In the genomic region with DNA sequence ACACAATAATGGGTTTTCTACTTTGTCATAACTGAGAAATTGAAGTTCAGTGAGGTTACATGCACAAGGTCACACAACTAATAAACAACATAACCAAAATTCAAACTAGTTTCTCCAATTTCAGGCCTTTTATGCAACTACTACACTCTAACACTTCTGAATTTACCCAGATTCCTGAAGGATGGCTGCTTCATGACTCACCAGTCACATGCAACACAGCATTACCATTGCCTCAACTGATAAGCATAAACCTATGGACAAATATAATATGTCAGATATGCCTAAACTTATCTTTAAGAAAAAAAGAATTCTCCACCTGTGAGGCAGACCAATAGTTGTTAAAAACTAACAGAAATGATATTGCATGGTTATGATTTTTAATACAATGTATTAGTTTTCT, we compare ENCODE assay signal across 21 cellular contexts.
A peak's percentile ranks its signal among the peaks of the same experiment; 100 is the strongest.
DNase-seq lines count a peak whose midpoint lies in the region; ATAC-seq and TF ChIP-seq lines count a peak whose summit lies in the region.
"Had no signal": no experiment of that assay in that cellular context is flagged by ENCODE, and none has a peak within 500 bp of the region (broad histone marks: within the 10 kb centered on the region; RNA-seq: fewer than 3 reads in every experiment).

No MANE protein-coding gene starts in this region.

- H3K4me1 Mint-ChIP-seq in Caco-2 (ENCODE audit: low read depth, unreplicated experiment) = peaks cover 33% of the 10 kb centered on the region
- H3K4me1 Mint-ChIP-seq: activated CD4-positive, alpha-beta T cell treated with anti-CD3 and anti-CD28 coated beads for 36 hours; activated T-helper 17 cell treated with anti-CD3 and anti-CD28 coated beads, Interleukin-2, amount 50 U/mL, for 72 hours had no signal

- H3K36me3 Mint-ChIP-seq in Caco-2 (ENCODE audit: insufficient read depth, unreplicated experiment) = peaks cover 6% of the 10 kb centered on the region

- H3K27ac Mint-ChIP-seq in Caco-2 (ENCODE audit: unreplicated experiment) = peak overlapping the region; percentile 94
- H3K27ac Mint-ChIP-seq: activated CD4-positive, alpha-beta T cell treated with anti-CD3 and anti-CD28 coated beads for 36 hours; activated T-helper 17 cell treated with anti-CD3 and anti-CD28 coated beads, Interleukin-2, amount 50 U/mL, for 72 hours; effector memory CD8-positive, alpha-beta T cell had no signal

- H3K4me3 ChIP-seq in Caco-2 (ENCODE audit: low read depth, low read length) = no peak overlapping the region
- no peak overlapping the region for H3K4me3 ChIP-seq in epithelial cell of proximal tubule (ENCODE audit: low read depth, low read length)
- H3K4me3 ChIP-seq in mesodermal cell (ENCODE audit: extremely low read depth, insufficient read depth, low read length, poor library complexity, severe bottlenecking) = no peak overlapping the region
- H3K4me3 ChIP-seq: gastroesophageal sphincter, left ventricle myocardium inferior, right lobe of liver, stomach, upper lobe of right lung had no signal

- H3K9me3 ChIP-seq in Caco-2 (no peaks in the 10 kb centered on the region; the same call in 1 of the 2 replicates), mesodermal cell (ENCODE audit: control insufficient read depth, low read length) (no peaks in the 10 kb centered on the region)
- H3K9me3 ChIP-seq: gastroesophageal sphincter, left ventricle myocardium inferior, neutrophil, right lobe of liver, stomach, upper lobe of right lung had no signal

- H3K27me3 Mint-ChIP-seq in Caco-2 (ENCODE audit: insufficient read depth, unreplicated experiment) = no peaks in the 10 kb centered on the region
- H3K27me3 Mint-ChIP-seq: activated CD4-positive, alpha-beta T cell treated with anti-CD3 and anti-CD28 coated beads for 36 hours; activated T-helper 17 cell treated with anti-CD3 and anti-CD28 coated beads, Interleukin-2, amount 50 U/mL, for 72 hours; effector memory CD8-positive, alpha-beta T cell had no signal

- DNase-seq in Caco-2 = peak; percentile 18 to 38
- DNase-seq in M059J (ENCODE audit: low read depth) = peak; percentile 15
- DNase-seq in epithelial cell of proximal tubule (ENCODE audit: low read depth) = peak; percentile 20
- no peak for DNase-seq in NCI-H2227 (lab: John Stamatoyannopoulos, UW; ENCODE audit: unreplicated experiment)
- DNase-seq in NCI-H146 (lab: John Stamatoyannopoulos, UW) = no peak
- DNase-seq: activated CD4-positive, alpha-beta T cell treated with anti-CD3 and anti-CD28 coated beads for 36 hours; effector memory CD8-positive, alpha-beta T cell; left ventricle myocardium inferior; NCI-H1436; right lobe of liver; stimulated activated CD4-positive, alpha-beta T cell treated with anti-CD3 and anti-CD28 coated beads, Interleukin-2, amount 100 ng/mL, for 24 hours; stomach; T1000; upper lobe of right lung had no signal

- peak overlapping the region; percentile 8 for H3K27ac ChIP-seq in mesodermal cell (ENCODE audit: low read depth, low read length, severe bottlenecking)
- H3K27ac ChIP-seq: gastroesophageal sphincter, left ventricle myocardium inferior, neutrophil, right lobe of liver, stomach, upper lobe of right lung had no signal

- POLR2A ChIA-PET in Caco-2 (lab: Charles Lee) = no interaction called here

- peaks cover 23% of the 10 kb centered on the region for H3K9me3 Mint-ChIP-seq in Caco-2 (ENCODE audit: unreplicated experiment)

- peaks cover 34% of the 10 kb centered on the region for H3K4me1 ChIP-seq in Caco-2
- H3K4me1 ChIP-seq in mesodermal cell (ENCODE audit: control insufficient read depth, insufficient read depth, low read length, poor library complexity, severe bottlenecking) = peaks cover 11% of the 10 kb centered on the region
- H3K4me1 ChIP-seq: gastroesophageal sphincter, left ventricle myocardium inferior, right lobe of liver, stomach, upper lobe of right lung had no signal

- H3K4me3 Mint-ChIP-seq in Caco-2 (ENCODE audit: unreplicated experiment) = no peak overlapping the region
- H3K4me3 Mint-ChIP-seq: activated CD4-positive, alpha-beta T cell treated with anti-CD3 and anti-CD28 coated beads for 36 hours; activated T-helper 17 cell treated with anti-CD3 and anti-CD28 coated beads, Interleukin-2, amount 50 U/mL, for 72 hours; effector memory CD8-positive, alpha-beta T cell had no signal

- CTCF ChIA-PET in Caco-2 (lab: Charles Lee) = no interaction called here

- TF ChIP-seq CTCF in Caco-2 (IDR thresholded peaks at IDR 0.05; ENCODE audit: insufficient read depth in 1 of 2, low read depth in 1 of 2, low read length in 1 of 2, severe bottlenecking in 1 of 2, unreplicated experiment in 1 of 2) = no peak
- no peak for TF ChIP-seq CTCF in epithelial cell of proximal tubule (conservative IDR thresholded peaks at IDR 0.05; ENCODE audit: low read depth, low read length)

- no peaks in the 10 kb centered on the region for H3K27me3 ChIP-seq in Caco-2 (replicated peaks; ENCODE audit: control insufficient read depth, insufficient read depth, low read length)
- H3K27me3 ChIP-seq: gastroesophageal sphincter, neutrophil, right lobe of liver, stomach, upper lobe of right lung had no signal

- no TSS peak for BruUV-seq in Caco-2 (replicated peaks; lab: Mats Ljungman, UMichigan)

- no peak for ATAC-seq in HG03520 (IDR thresholded peaks at IDR 0.05; ENCODE audit: unreplicated experiment)
- ATAC-seq in GM21360 (IDR thresholded peaks at IDR 0.05; ENCODE audit: unreplicated experiment) = no peak
- ATAC-seq: activated CD4-positive, alpha-beta T cell treated with anti-CD3 and anti-CD28 coated beads for 36 hours; activated T-helper 17 cell treated with anti-CD3 and anti-CD28 coated beads, Interleukin-2, amount 50 U/mL, for 72 hours; effector memory CD8-positive, alpha-beta T cell; gastroesophageal sphincter; right lobe of liver; SK-N-SH treated with all-trans-retinoic acid at 6 μM for 48 hours; upper lobe of right lung had no signal

- H3K36me3 ChIP-seq in Caco-2 (ENCODE audit: control insufficient read depth, insufficient read depth, low read length) = no peaks in the 10 kb centered on the region
- no peaks in the 10 kb centered on the region for H3K36me3 ChIP-seq in mesodermal cell (ENCODE audit: control insufficient read depth, insufficient read depth, low read length)
- H3K36me3 ChIP-seq: gastroesophageal sphincter, left ventricle myocardium inferior, neutrophil, right lobe of liver, stomach, upper lobe of right lung had no signal

- intact Hi-C loops in Caco-2 (cut with micrococcal nuclease; ENCODE audit: unreplicated experiment) = loop anchor here (5.0 kb wide), 1 partner anchor 104 kb away; no protein-coding TSS in a partner anchor

Comparison
In these comparisons a context has a peak if more than half of its experiments do, and no peak if none do; other contexts are left out.
1. DNase-seq: peak in Caco-2 (2 of 2), M059J (single experiment) and epithelial cell of proximal tubule (single experiment); none in NCI-H2227 (single experiment) and NCI-H146 (single experiment).